8 cellular contexts compared by ENCODE assay signal in the genomic region with DNA sequence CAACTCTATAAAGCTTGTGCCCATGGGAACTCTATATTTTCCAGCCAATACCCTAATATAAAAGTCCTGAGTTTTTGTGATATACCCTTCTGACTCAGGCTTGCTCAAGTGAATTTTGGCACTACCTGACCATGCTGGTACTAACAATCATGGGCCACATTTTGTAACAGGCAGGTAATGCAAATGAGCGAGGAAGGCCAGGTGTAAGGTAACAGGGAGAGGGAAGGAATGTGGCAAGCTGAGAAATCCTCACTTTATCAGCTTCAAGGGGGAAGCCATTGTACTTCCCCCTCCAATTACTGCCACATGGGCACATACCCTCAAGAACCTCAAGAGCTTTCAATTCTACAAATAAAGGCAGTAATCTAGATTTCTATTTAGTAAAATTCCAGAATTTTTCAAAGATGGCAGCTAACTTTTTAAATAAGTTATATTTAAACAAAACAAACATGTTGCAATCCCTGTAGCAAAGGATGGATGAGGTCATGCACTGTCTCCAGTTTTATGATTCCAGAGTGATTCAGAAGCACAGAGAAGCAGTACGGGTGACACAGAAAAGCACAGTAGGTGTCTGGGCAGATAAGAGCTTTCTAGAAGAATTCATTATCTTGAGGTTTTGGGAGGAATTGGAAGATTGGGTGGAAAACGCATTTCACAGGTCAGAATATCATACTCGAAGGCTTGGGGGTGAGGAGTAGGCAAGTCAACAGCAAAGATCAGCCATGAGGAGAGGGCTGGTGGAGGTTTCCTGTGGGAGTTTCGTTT.
DNase-seq lines count a peak whose midpoint lies in the region; ATAC-seq and TF ChIP-seq lines count a peak whose summit lies in the region.

No MANE protein-coding gene starts in this region.

- H3K4me3 ChIP-seq in uterus: peak overlapping the region; percentile 11 to 19

- CTCF ChIA-PET in activated naive CD4-positive, alpha-beta T cell treated with anti-CD3 and anti-CD28 coated beads, Interleukin-2, amount 10 ng/mL, durations not matched to agents 7 days and 5 days (lab: Charles Lee): interaction anchor here (0.6 to 3.5 kb wide), 3 partner anchors 13 to 336 kb away, joined by 3 to 12 read pairs (median 5); no protein-coding TSS in a partner anchor
- CTCF ChIA-PET in activated CD8-positive, alpha-beta T cell treated with anti-CD3 and anti-CD28 coated beads, Interleukin-2, amount 10 ng/mL, durations not matched to agents 7 days and 5 days (lab: Charles Lee): interaction anchor here (0.5 to 2.7 kb wide), 13 partner anchors 10 to 400 kb away, joined by 3 to 18 read pairs (median 4); no protein-coding TSS in a partner anchor

- H3K27ac ChIP-seq in uterus: peak overlapping the region; percentile 79 to 90

- H3K27ac Mint-ChIP-seq in activated naive CD4-positive, alpha-beta T cell treated with anti-CD3 and anti-CD28 coated beads, Interleukin-2, amount 10 ng/mL, durations not matched to agents 7 days and 5 days: peak overlapping the region; percentile 68
- peak overlapping the region; percentile 90 for H3K27ac Mint-ChIP-seq in activated CD8-positive, alpha-beta T cell treated with anti-CD3 and anti-CD28 coated beads, Interleukin-2, amount 10 ng/mL, durations not matched to agents 7 days and 5 days

- peak; percentile 48 for DNase-seq in activated naive CD4-positive, alpha-beta T cell treated with anti-CD3 and anti-CD28 coated beads, Interleukin-2, amount 10 ng/mL, durations not matched to agents 7 days and 5 days
- DNase-seq in activated naive CD4-positive, alpha-beta T cell treated with anti-CD3 and anti-CD28 coated beads, Interleukin-2, amount 50 U/mL, for 16 hours: no peak
- DNase-seq in activated CD8-positive, alpha-beta T cell treated with anti-CD3 and anti-CD28 coated beads, Interleukin-2, amount 10 ng/mL, durations not matched to agents 7 days and 5 days: peak; percentile 52
- DNase-seq in iPS-NIHi11 (ENCODE audit: low spot score) (peak; percentile 29), uterus (peak in 1 of 2 donors; percentile 47), NCI-H1930 (lab: John Stamatoyannopoulos, UW) (no peak), NCI-H69 (lab: John Stamatoyannopoulos, UW) (no peak)

- no peaks in the 10 kb centered on the region for H3K27me3 Mint-ChIP-seq in activated naive CD4-positive, alpha-beta T cell treated with anti-CD3 and anti-CD28 coated beads, Interleukin-2, amount 10 ng/mL, durations not matched to agents 7 days and 5 days
- no peaks in the 10 kb centered on the region for H3K27me3 Mint-ChIP-seq in activated CD8-positive, alpha-beta T cell treated with anti-CD3 and anti-CD28 coated beads, Interleukin-2, amount 10 ng/mL, durations not matched to agents 7 days and 5 days (ENCODE audit: low read depth)

- H3K4me3 Mint-ChIP-seq in activated naive CD4-positive, alpha-beta T cell treated with anti-CD3 and anti-CD28 coated beads, Interleukin-2, amount 10 ng/mL, durations not matched to agents 7 days and 5 days: peak overlapping the region; percentile 37
- peak overlapping the region; percentile 66 for H3K4me3 Mint-ChIP-seq in activated CD8-positive, alpha-beta T cell treated with anti-CD3 and anti-CD28 coated beads, Interleukin-2, amount 10 ng/mL, durations not matched to agents 7 days and 5 days

- peaks cover 26% of the 10 kb centered on the region for H3K36me3 Mint-ChIP-seq in activated naive CD4-positive, alpha-beta T cell treated with anti-CD3 and anti-CD28 coated beads, Interleukin-2, amount 10 ng/mL, durations not matched to agents 7 days and 5 days
- H3K36me3 Mint-ChIP-seq in activated CD8-positive, alpha-beta T cell treated with anti-CD3 and anti-CD28 coated beads, Interleukin-2, amount 10 ng/mL, durations not matched to agents 7 days and 5 days (ENCODE audit: low read depth): peaks cover 25% of the 10 kb centered on the region

- H3K4me1 ChIP-seq in uterus: no peaks in the 10 kb centered on the region

- intact Hi-C loops in uterus (cut with DNase I; ENCODE audit: low total_unique reads): no loop called here

- no peaks in the 10 kb centered on the region for H3K36me3 ChIP-seq in uterus

- no peaks in the 10 kb centered on the region for H3K9me3 ChIP-seq in uterus

- H3K27me3 ChIP-seq in uterus: no peaks in the 10 kb centered on the region

- no peak for TF ChIP-seq CTCF in uterus (IDR thresholded peaks at IDR 0.05)

- peaks cover 69% of the 10 kb centered on the region for H3K4me1 Mint-ChIP-seq in activated naive CD4-positive, alpha-beta T cell treated with anti-CD3 and anti-CD28 coated beads, Interleukin-2, amount 10 ng/mL, durations not matched to agents 7 days and 5 days
- H3K4me1 Mint-ChIP-seq in activated CD8-positive, alpha-beta T cell treated with anti-CD3 and anti-CD28 coated beads, Interleukin-2, amount 10 ng/mL, durations not matched to agents 7 days and 5 days (ENCODE audit: low read depth): peaks cover 71% of the 10 kb centered on the region

- TF ChIP-seq POLR2A in uterus (IDR thresholded peaks at IDR 0.05): no peak

- H3K9me3 Mint-ChIP-seq in activated naive CD4-positive, alpha-beta T cell treated with anti-CD3 and anti-CD28 coated beads, Interleukin-2, amount 10 ng/mL, durations not matched to agents 7 days and 5 days: peaks cover 11% of the 10 kb centered on the region
- peaks cover 7% of the 10 kb centered on the region for H3K9me3 Mint-ChIP-seq in activated CD8-positive, alpha-beta T cell treated with anti-CD3 and anti-CD28 coated beads, Interleukin-2, amount 10 ng/mL, durations not matched to agents 7 days and 5 days (ENCODE audit: insufficient read depth)

- ATAC-seq in activated CD8-positive, alpha-beta T cell treated with anti-CD3 and anti-CD28 coated beads, Interleukin-2, amount 10 ng/mL, durations not matched to agents 7 days and 5 days: peak; percentile 69
- ATAC-seq in GM19467 (IDR thresholded peaks at IDR 0.05; ENCODE audit: unreplicated experiment): no peak

- POLR2A ChIA-PET in activated CD8-positive, alpha-beta T cell treated with anti-CD3 and anti-CD28 coated beads, Interleukin-2, amount 10 ng/mL, durations not matched to agents 7 days and 5 days (lab: Charles Lee): interaction anchor here (0.6 to 5.7 kb wide), 10 partner anchors 9 to 366 kb away, joined by 3 to 27 read pairs (median 4); partner anchors contain the start of gene FOXP1

Comparison
In these comparisons a context has a peak if more than half of its experiments do, and no peak if none do; other contexts are left out.
1. DNase-seq: peak in activated naive CD4-positive, alpha-beta T cell treated with anti-CD3 and anti-CD28 coated beads, Interleukin-2, amount 10 ng/mL, durations not matched to agents 7 days and 5 days (single experiment), activated CD8-positive, alpha-beta T cell treated with anti-CD3 and anti-CD28 coated beads, Interleukin-2, amount 10 ng/mL, durations not matched to agents 7 days and 5 days (single experiment) and iPS-NIHi11 (single experiment); none in activated naive CD4-positive, alpha-beta T cell treated with anti-CD3 and anti-CD28 coated beads, Interleukin-2, amount 50 U/mL, for 16 hours (single experiment), NCI-H1930 (0 of 2) and NCI-H69 (single experiment).